Comparison of ENCODE assay signal across 21 cellular contexts in the genomic region with DNA sequence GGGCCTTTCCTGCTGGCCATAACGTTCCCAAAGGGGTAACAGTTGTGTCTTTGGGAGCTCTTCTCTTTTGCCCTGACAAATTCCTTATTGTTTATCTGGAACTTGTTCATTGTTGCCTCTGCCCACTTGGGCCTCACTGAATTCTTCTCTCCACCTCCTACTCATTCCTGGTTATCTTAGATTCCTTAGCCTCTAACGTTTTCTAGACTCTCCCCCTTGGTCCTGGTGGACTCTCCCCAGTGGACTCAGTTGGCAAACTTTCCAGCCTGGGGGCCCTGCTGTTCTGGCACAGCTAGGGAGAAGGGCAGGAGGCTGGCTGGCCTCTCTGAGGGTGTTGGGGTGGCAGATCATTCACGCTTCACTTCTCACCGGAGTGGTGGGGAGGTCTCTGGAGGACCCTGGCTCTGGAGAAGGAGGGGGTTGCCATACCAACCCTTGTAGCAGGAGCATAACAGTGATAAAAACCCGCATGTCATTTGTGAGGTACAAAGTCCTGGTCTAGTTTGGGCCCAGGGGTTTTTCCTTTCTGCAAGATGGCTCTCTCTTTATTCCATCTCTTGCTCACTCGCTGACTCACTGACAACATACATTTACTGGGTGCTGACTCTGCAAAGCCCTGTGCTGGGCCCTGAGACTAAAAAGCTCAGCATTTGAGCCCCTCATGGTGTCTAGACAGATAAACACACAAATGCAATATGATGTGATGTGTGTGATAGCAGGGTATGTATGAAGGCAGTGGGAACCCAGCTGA. TPM values are rescaled to one million over a fixed set of nuclear protein-coding genes. Genes with fewer than 3 reads are reported as not detected.
"Had no signal": no experiment of that assay in that cellular context is flagged by ENCODE, and none has a peak within 500 bp of the region (broad histone marks: within the 10 kb centered on the region; RNA-seq: fewer than 3 reads in every experiment).

No MANE protein-coding gene starts in this region.

- H3K27me3 Mint-ChIP-seq: activated naive CD8-positive, alpha-beta T cell treated with anti-CD3 and anti-CD28 coated beads, Interleukin-2, amount 50 U/mL, for 24 hours had no signal

- H3K9me3 ChIP-seq: colonic mucosa, neutrophil, upper lobe of right lung had no signal

- H3K4me3 Mint-ChIP-seq: activated CD4-positive, alpha-beta T cell treated with anti-CD3 and anti-CD28 coated beads, Interleukin-2, amount 10 ng/mL, durations not matched to agents 7 days and 5 days; activated CD8-positive, alpha-beta T cell treated with anti-CD3 and anti-CD28 coated beads, Interleukin-2, amount 10 ng/mL, durations not matched to agents 7 days and 5 days; activated naive CD4-positive, alpha-beta T cell treated with anti-CD3 and anti-CD28 coated beads, Interleukin-2, amount 10 ng/mL, durations not matched to agents 7 days and 5 days; activated naive CD8-positive, alpha-beta T cell treated with anti-CD3 and anti-CD28 coated beads, Interleukin-2, amount 50 U/mL, for 24 hours; activated T-cell treated with anti-CD3 and anti-CD28 coated beads, Interleukin-2, amount 50 U/mL, for 24 hours; central memory CD8-positive, alpha-beta T cell; T-helper 1 cell treated with Interleukin-12 subunit alpha and Interleukin-12 subunit beta and Interleukin-4 antibody, amounts not matched to agents 30 μg/mL and 1 μg/mL, for 36 hours had no signal

- FAIRE-seq: kidney had no signal

- H3K4me3 ChIP-seq: colonic mucosa, upper lobe of right lung had no signal

- H3K9me3 Mint-ChIP-seq: activated CD4-positive, alpha-beta T cell treated with anti-CD3 and anti-CD28 coated beads, Interleukin-2, amount 10 ng/mL, durations not matched to agents 7 days and 5 days; activated naive CD4-positive, alpha-beta T cell treated with anti-CD3 and anti-CD28 coated beads, Interleukin-2, amount 10 ng/mL, durations not matched to agents 7 days and 5 days; activated naive CD8-positive, alpha-beta T cell treated with anti-CD3 and anti-CD28 coated beads, Interleukin-2, amount 50 U/mL, for 24 hours; activated T-cell treated with anti-CD3 and anti-CD28 coated beads, Interleukin-2, amount 50 U/mL, for 24 hours; activated T-helper 2 cell treated with anti-CD3 and anti-CD28 coated beads, Interferon-gamma antibody, Interleukin-2, Interleukin-4, amounts not matched to agents 10 μg/mL and 5 μg/mL and 100 μg/mL, durations not matched to agents 14 hours and 24 hours and 36 hours; central memory CD8-positive, alpha-beta T cell; T-helper 1 cell treated with Interleukin-12 subunit alpha and Interleukin-12 subunit beta and Interleukin-4 antibody, amounts not matched to agents 30 μg/mL and 1 μg/mL, for 36 hours had no signal

- H3K36me3 Mint-ChIP-seq: activated naive CD4-positive, alpha-beta T cell treated with anti-CD3 and anti-CD28 coated beads, Interleukin-2, amount 10 ng/mL, durations not matched to agents 7 days and 5 days had no signal

- H3K27ac Mint-ChIP-seq: activated CD4-positive, alpha-beta T cell treated with anti-CD3 and anti-CD28 coated beads, Interleukin-2, amount 10 ng/mL, durations not matched to agents 7 days and 5 days; activated CD8-positive, alpha-beta T cell treated with anti-CD3 and anti-CD28 coated beads, Interleukin-2, amount 10 ng/mL, durations not matched to agents 7 days and 5 days; activated naive CD4-positive, alpha-beta T cell treated with anti-CD3 and anti-CD28 coated beads, Interleukin-2, amount 10 ng/mL, durations not matched to agents 7 days and 5 days; activated naive CD8-positive, alpha-beta T cell treated with anti-CD3 and anti-CD28 coated beads, Interleukin-2, amount 50 U/mL, for 24 hours; activated T-cell treated with anti-CD3 and anti-CD28 coated beads, Interleukin-2, amount 50 U/mL, for 24 hours; activated T-helper 2 cell treated with anti-CD3 and anti-CD28 coated beads, Interferon-gamma antibody, Interleukin-2, Interleukin-4, amounts not matched to agents 10 μg/mL and 5 μg/mL and 100 μg/mL, durations not matched to agents 14 hours and 24 hours and 36 hours; T-helper 1 cell treated with Interleukin-12 subunit alpha and Interleukin-12 subunit beta and Interleukin-4 antibody, amounts not matched to agents 30 μg/mL and 1 μg/mL, for 36 hours had no signal

- H3K4me1 Mint-ChIP-seq: activated CD4-positive, alpha-beta T cell treated with anti-CD3 and anti-CD28 coated beads, Interleukin-2, amount 10 ng/mL, durations not matched to agents 7 days and 5 days; activated naive CD4-positive, alpha-beta T cell treated with anti-CD3 and anti-CD28 coated beads, Interleukin-2, amount 10 ng/mL, durations not matched to agents 7 days and 5 days; activated naive CD8-positive, alpha-beta T cell treated with anti-CD3 and anti-CD28 coated beads, Interleukin-2, amount 50 U/mL, for 24 hours; central memory CD8-positive, alpha-beta T cell had no signal

- H3K27ac ChIP-seq: brain microvascular endothelial cell, colonic mucosa, neutrophil, upper lobe of right lung had no signal

- H3K27me3 ChIP-seq: brain microvascular endothelial cell, colonic mucosa, upper lobe of right lung had no signal

- H3K36me3 ChIP-seq: brain microvascular endothelial cell, colonic mucosa, neutrophil, upper lobe of right lung had no signal

- ATAC-seq: activated CD8-positive, alpha-beta T cell treated with anti-CD3 and anti-CD28 coated beads, Interleukin-2, amount 10 ng/mL, durations not matched to agents 7 days and 5 days; activated naive CD8-positive, alpha-beta T cell treated with anti-CD3 and anti-CD28 coated beads, Interleukin-2, amount 50 U/mL, for 24 hours; left ventricle myocardium superior; upper lobe of right lung had no signal

- H3K4me1 ChIP-seq: colonic mucosa, upper lobe of right lung had no signal

- DNase-seq: activated CD4-positive, alpha-beta T cell treated with anti-CD3 and anti-CD28 coated beads, Interleukin-2, amount 10 ng/mL, durations not matched to agents 7 days and 5 days; activated CD8-positive, alpha-beta T cell treated with anti-CD3 and anti-CD28 coated beads, Interleukin-2, amount 10 ng/mL, durations not matched to agents 7 days and 5 days; activated naive CD4-positive, alpha-beta T cell treated with anti-CD3 and anti-CD28 coated beads, Interleukin-2, amount 10 ng/mL, durations not matched to agents 7 days and 5 days; activated naive CD8-positive, alpha-beta T cell treated with anti-CD3 and anti-CD28 coated beads, Interleukin-2, amount 50 U/mL, for 24 hours; activated T-cell treated with anti-CD3 and anti-CD28 coated beads, Interleukin-2, amount 50 U/mL, for 24 hours; aorta; brain microvascular endothelial cell; colonic mucosa; foreskin melanocyte; glutamatergic neuron; kidney; left ventricle myocardium superior; stimulated activated CD4-positive, alpha-beta T cell treated with anti-CD3 and anti-CD28 coated beads, Interleukin-2, amount 100 ng/mL, for 48 hours; upper lobe of right lung had no signal

RNA-seq across cellular contexts. Expression of gene SLC5A1, which starts 59.0 kb away (rescaled TPM):
- total RNA-seq: activated CD4-positive, alpha-beta T cell treated with anti-CD3 and anti-CD28 coated beads, Interleukin-2, amount 10 ng/mL, durations not matched to agents 7 days and 5 days; activated CD8-positive, alpha-beta T cell treated with anti-CD3 and anti-CD28 coated beads, Interleukin-2, amount 10 ng/mL, durations not matched to agents 7 days and 5 days; activated T-helper 2 cell treated with anti-CD3 and anti-CD28 coated beads, Interferon-gamma antibody, Interleukin-2, Interleukin-4, amounts not matched to agents 10 μg/mL and 5 μg/mL and 100 μg/mL, durations not matched to agents 14 hours and 24 hours and 36 hours; aorta; epithelial cell of proximal tubule; fibroblast of lung; mononuclear cell had no signal
- polyA plus RNA-seq: fibroblast of lung had no signal
